Comparison of ENCODE assay signal across 8 cellular contexts in genomic region chr7:134865001-134865845, GRCh38.
DNase-seq lines count a peak whose midpoint lies in the region; ATAC-seq and TF ChIP-seq lines count a peak whose summit lies in the region.

No MANE protein-coding gene starts in this region.

- H3K4me3 ChIP-seq in right lobe of liver, result no peak overlapping the region
- peak overlapping the region; percentile 17 for H3K4me3 ChIP-seq in suprapubic skin

- H3K4me1 Mint-ChIP-seq in activated naive CD4-positive, alpha-beta T cell treated with anti-CD3 and anti-CD28 coated beads, Interleukin-2, amount 50 U/mL, for 24 hours, result peaks cover 65% of the 10 kb centered on the region
- H3K4me1 Mint-ChIP-seq in CD14-positive monocyte, result peaks cover 2% of the 10 kb centered on the region

- no peaks in the 10 kb centered on the region for H3K27me3 Mint-ChIP-seq in activated naive CD4-positive, alpha-beta T cell treated with anti-CD3 and anti-CD28 coated beads, Interleukin-2, amount 50 U/mL, for 24 hours
- peaks cover 0 to 4% (median 2%) of the 10 kb centered on the region in 3 donors for H3K27me3 Mint-ChIP-seq in CD14-positive monocyte (ENCODE audit: low read depth in 3 of 3)

- H3K9me3 Mint-ChIP-seq in activated naive CD4-positive, alpha-beta T cell treated with anti-CD3 and anti-CD28 coated beads, Interleukin-2, amount 50 U/mL, for 24 hours, result no peaks in the 10 kb centered on the region
- H3K9me3 Mint-ChIP-seq in CD14-positive monocyte, result no peaks in the 10 kb centered on the region

- peak overlapping the region; percentile 36 for H3K27ac Mint-ChIP-seq in activated naive CD4-positive, alpha-beta T cell treated with anti-CD3 and anti-CD28 coated beads, Interleukin-2, amount 50 U/mL, for 24 hours
- H3K27ac Mint-ChIP-seq in CD14-positive monocyte, result no peak overlapping the region

- H3K27ac ChIP-seq in right lobe of liver, result no peak overlapping the region
- no peak overlapping the region for H3K27ac ChIP-seq in suprapubic skin

- H3K36me3 Mint-ChIP-seq in activated naive CD4-positive, alpha-beta T cell treated with anti-CD3 and anti-CD28 coated beads, Interleukin-2, amount 50 U/mL, for 24 hours, result peaks cover 15% of the 10 kb centered on the region
- no peaks in the 10 kb centered on the region for H3K36me3 Mint-ChIP-seq in CD14-positive monocyte

- H3K4me1 ChIP-seq in right lobe of liver (peaks cover 0 to 2% (median 0%) of the 10 kb centered on the region in 4 donors), suprapubic skin (peaks cover 5% of the 10 kb centered on the region)

- no peak for TF ChIP-seq EP300 in suprapubic skin (IDR thresholded peaks at IDR 0.05)

- H3K4me3 Mint-ChIP-seq in activated naive CD4-positive, alpha-beta T cell treated with anti-CD3 and anti-CD28 coated beads, Interleukin-2, amount 50 U/mL, for 24 hours, result peak overlapping the region; percentile 83
- peak overlapping the region in 1 of 2 donors; percentile 21 for H3K4me3 Mint-ChIP-seq in CD14-positive monocyte

- 28% methylated on average over 8 of the region's 9 CpGs for WGBS in right lobe of liver (ENCODE audit: insufficient coverage, low coverage, low lambda C conversion rate, missing lambda C conversion rate)
- 54% methylated on average over 9 of the region's 9 CpGs for WGBS in suprapubic skin

- TF ChIP-seq CTCF in right lobe of liver (IDR thresholded peaks at IDR 0.05), result no peak
- TF ChIP-seq CTCF in suprapubic skin (IDR thresholded peaks at IDR 0.05), result no peak
- TF ChIP-seq CTCF in CD14-positive monocyte (IDR thresholded peaks at IDR 0.05), result no peak

- no peaks in the 10 kb centered on the region for H3K9me3 ChIP-seq in right lobe of liver
- H3K9me3 ChIP-seq in suprapubic skin, result no peaks in the 10 kb centered on the region

- no peaks in the 10 kb centered on the region for H3K36me3 ChIP-seq in right lobe of liver
- peaks cover 6% of the 10 kb centered on the region for H3K36me3 ChIP-seq in suprapubic skin

- intact Hi-C loops in right lobe of liver (cut with DNase I) (no loop called here), CD14-positive monocyte (cut with micrococcal nuclease) (no loop called here)

- ATAC-seq in HG03025 (IDR thresholded peaks at IDR 0.05; ENCODE audit: low FRiP score, unreplicated experiment), result peak; percentile 74
- peak; percentile 33 to 65 (median 59) for ATAC-seq in right lobe of liver

- DNase-seq in GM03348 (ENCODE audit: low spot score) (peak; percentile 42), right lobe of liver (no peak), suprapubic skin (ENCODE audit: low spot score in 2 of 2) (no peak), NCI-H146 treated with DMSO at 0.1 percent for 48 hours (lab: John Stamatoyannopoulos, UW; ENCODE audit: unreplicated experiment) (no peak), CD14-positive monocyte (ENCODE audit: low spot score) (no peak), NCI-H1092 treated with DMSO at 0.1 percent for 48 hours (lab: John Stamatoyannopoulos, UW) (no peak)

- TF ChIP-seq POLR2A in right lobe of liver (IDR thresholded peaks at IDR 0.05) (no peak), suprapubic skin (IDR thresholded peaks at IDR 0.05) (no peak)

- H3K27me3 ChIP-seq in right lobe of liver (no peaks in the 10 kb centered on the region), suprapubic skin (no peaks in the 10 kb centered on the region)
